1 cellular context compared by ENCODE assay signal in the genomic region with DNA sequence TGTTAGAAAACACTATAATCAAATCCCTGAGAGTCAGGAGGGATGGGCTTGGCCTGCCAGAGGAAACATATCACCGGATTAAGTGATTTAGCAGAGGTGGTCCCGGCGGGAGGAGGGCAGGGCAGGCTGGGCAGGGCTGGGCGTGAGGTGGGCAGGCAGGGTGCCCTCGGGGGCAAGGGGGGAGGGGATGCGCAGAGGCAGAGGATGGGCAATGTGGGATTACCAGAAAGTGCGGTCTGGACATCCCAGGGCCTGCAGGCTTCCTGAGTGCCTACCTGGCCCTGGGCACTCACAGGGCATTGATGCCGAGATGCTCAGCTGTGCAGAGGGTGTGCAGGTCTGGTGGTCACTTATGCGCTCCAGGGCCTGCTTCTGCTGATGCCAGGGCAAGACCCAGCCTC.
TF ChIP-seq lines count a peak whose summit lies in the region.

No MANE protein-coding gene starts in this region.

TF ChIP-seq in HepG2, 621 proteins besides CTCF, POLR2A, EP300 and RAD21 (continued from another document):
- TF ChIP-seq, protein P1, sequence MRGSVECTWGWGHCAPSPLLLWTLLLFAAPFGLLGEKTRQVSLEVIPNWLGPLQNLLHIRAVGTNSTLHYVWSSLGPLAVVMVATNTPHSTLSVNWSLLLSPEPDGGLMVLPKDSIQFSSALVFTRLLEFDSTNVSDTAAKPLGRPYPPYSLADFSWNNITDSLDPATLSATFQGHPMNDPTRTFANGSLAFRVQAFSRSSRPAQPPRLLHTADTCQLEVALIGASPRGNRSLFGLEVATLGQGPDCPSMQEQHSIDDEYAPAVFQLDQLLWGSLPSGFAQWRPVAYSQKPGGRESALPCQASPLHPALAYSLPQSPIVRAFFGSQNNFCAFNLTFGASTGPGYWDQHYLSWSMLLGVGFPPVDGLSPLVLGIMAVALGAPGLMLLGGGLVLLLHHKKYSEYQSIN (CRISPR knock-in tag; IDR thresholded peaks at IDR 0.05; ENCODE audit: borderline replicate concordance) = no peak
- TF ChIP-seq, protein P2, sequence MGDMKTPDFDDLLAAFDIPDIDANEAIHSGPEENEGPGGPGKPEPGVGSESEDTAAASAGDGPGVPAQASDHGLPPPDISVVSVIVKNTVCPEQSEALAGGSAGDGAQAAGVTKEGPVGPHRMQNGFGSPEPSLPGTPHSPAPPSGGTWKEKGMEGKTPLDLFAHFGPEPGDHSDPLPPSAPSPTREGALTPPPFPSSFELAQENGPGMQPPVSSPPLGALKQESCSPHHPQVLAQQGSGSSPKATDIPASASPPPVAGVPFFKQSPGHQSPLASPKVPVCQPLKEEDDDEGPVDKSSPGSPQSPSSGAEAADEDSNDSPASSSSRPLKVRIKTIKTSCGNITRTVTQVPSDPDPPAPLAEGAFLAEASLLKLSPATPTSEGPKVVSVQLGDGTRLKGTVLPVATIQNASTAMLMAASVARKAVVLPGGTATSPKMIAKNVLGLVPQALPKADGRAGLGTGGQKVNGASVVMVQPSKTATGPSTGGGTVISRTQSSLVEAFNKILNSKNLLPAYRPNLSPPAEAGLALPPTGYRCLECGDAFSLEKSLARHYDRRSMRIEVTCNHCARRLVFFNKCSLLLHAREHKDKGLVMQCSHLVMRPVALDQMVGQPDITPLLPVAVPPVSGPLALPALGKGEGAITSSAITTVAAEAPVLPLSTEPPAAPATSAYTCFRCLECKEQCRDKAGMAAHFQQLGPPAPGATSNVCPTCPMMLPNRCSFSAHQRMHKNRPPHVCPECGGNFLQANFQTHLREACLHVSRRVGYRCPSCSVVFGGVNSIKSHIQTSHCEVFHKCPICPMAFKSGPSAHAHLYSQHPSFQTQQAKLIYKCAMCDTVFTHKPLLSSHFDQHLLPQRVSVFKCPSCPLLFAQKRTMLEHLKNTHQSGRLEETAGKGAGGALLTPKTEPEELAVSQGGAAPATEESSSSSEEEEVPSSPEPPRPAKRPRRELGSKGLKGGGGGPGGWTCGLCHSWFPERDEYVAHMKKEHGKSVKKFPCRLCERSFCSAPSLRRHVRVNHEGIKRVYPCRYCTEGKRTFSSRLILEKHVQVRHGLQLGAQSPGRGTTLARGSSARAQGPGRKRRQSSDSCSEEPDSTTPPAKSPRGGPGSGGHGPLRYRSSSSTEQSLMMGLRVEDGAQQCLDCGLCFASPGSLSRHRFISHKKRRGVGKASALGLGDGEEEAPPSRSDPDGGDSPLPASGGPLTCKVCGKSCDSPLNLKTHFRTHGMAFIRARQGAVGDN (CRISPR knock-in tag; IDR thresholded peaks at IDR 0.05) = no peak
- no peak for TF ChIP-seq MEIS1 (CRISPR knock-in tag; IDR thresholded peaks at IDR 0.05; ENCODE audit: borderline replicate concordance)
- TF ChIP-seq, protein P3, sequence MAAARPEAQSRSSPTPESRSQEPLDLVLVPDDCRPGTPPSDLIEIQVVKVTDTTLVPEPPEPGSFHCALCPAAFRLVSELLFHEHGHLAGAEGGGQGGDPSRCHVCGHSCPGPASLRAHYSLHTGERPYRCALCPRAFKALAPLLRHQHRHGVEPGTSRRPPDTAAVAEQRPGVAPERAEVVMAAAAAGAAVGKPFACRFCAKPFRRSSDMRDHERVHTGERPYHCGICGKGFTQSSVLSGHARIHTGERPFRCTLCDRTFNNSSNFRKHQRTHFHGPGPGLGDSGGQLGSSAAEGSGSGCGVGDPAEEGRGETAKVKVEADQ (CRISPR knock-in tag; IDR thresholded peaks at IDR 0.05; ENCODE audit: borderline replicate concordance) = no peak
